20 cellular contexts compared by ENCODE assay signal in genomic region chr10:19785366-19785765, GRCh38. TPM values are rescaled to one million over a fixed set of nuclear protein-coding genes. Genes with fewer than 3 reads are reported as not detected.
DNase-seq lines count a peak whose midpoint lies in the region; ATAC-seq, FAIRE-seq and TF ChIP-seq lines count a peak whose summit lies in the region.
"Had no signal": no experiment of that assay in that cellular context is flagged by ENCODE, and none has a peak within 500 bp of the region (broad histone marks: within the 10 kb centered on the region; RNA-seq: fewer than 3 reads in every experiment).

No MANE protein-coding gene starts in this region.

- no peaks in the 10 kb centered on the region for H3K9me3 ChIP-seq in HepG2 (ENCODE audit: low read length)
- H3K9me3 ChIP-seq in right lobe of liver, result no peaks in the 10 kb centered on the region
- H3K9me3 ChIP-seq in gastrocnemius medialis, result no peaks in the 10 kb centered on the region

- H3K9me3 Mint-ChIP-seq in WTC11, result peaks cover 16% of the 10 kb centered on the region
- peaks cover 4% of the 10 kb centered on the region for H3K9me3 Mint-ChIP-seq in activated naive CD8-positive, alpha-beta T cell treated with anti-CD3 and anti-CD28 coated beads, Interleukin-2, amount 50 U/mL, for 24 hours
- H3K9me3 Mint-ChIP-seq: CD4-positive, alpha-beta T cell; HFFc6 had no signal

- peaks cover 50% of the 10 kb centered on the region for H3K4me1 Mint-ChIP-seq in WTC11
- no peaks in the 10 kb centered on the region for H3K4me1 Mint-ChIP-seq in activated naive CD8-positive, alpha-beta T cell treated with anti-CD3 and anti-CD28 coated beads, Interleukin-2, amount 50 U/mL, for 24 hours
- H3K4me1 Mint-ChIP-seq: IgD-negative memory B cell had no signal

- in situ Hi-C loops in HepG2 (cut with HindIII; ENCODE audit: extremely low pct_ligation_motif_present, low pct_unique_long_range_greater_than_20kb), result loop anchor here (25.0 kb wide), 1 partner anchor 1098 kb away; no protein-coding TSS in a partner anchor
- in situ Hi-C loops in gastrocnemius medialis (cut with MboI; ENCODE audit: low sequenced_read_pairs in 4 of 4), result loop anchor here in 2 of 4 donors (10.0 to 25.0 kb wide), 2 partner anchors 371 to 373 kb away; no protein-coding TSS in a partner anchor

- ATAC-seq in HepG2 (no peak), right lobe of liver (no peak), WTC11 (no peak), gastrocnemius medialis (no peak)
- ATAC-seq in activated naive CD8-positive, alpha-beta T cell treated with anti-CD3 and anti-CD28 coated beads, Interleukin-2, amount 50 U/mL, for 24 hours, result no peak
- ATAC-seq: GM12878 had no signal

- DNase-seq in HepG2 (ENCODE audit: low spot score) (no peak), right lobe of liver (no peak), WTC11 (ENCODE audit: low spot score) (no peak), fibroblast of gingiva (ENCODE audit: low read depth) (peak; percentile 39), stromal cell of bone marrow (ENCODE audit: low read depth) (peak; percentile 6), gastrocnemius medialis (no peak)
- DNase-seq in activated CD4-positive, alpha-beta T cell treated with anti-CD3 and anti-CD28 coated beads for 48 hours, result no peak
- no peak for DNase-seq in activated naive CD8-positive, alpha-beta T cell treated with anti-CD3 and anti-CD28 coated beads, Interleukin-2, amount 50 U/mL, for 24 hours
- DNase-seq: 8988T; ACHN; C1 segment of cervical spinal cord; Calu3; CD4-positive, alpha-beta T cell; DMS 273 treated with DMSO at 0.1 percent for 48 hours; HCEC 1CT; HFFc6 had no signal

- TF ChIP-seq CTCF in HepG2 (CRISPR knock-in tag; IDR thresholded peaks at IDR 0.05) (no peak), right lobe of liver (IDR thresholded peaks at IDR 0.05) (no peak), WTC11 (IDR thresholded peaks at IDR 0.05) (no peak), gastrocnemius medialis (IDR thresholded peaks at IDR 0.05 in 4 of 5, conservative IDR thresholded peaks at IDR 0.05 in 1 of 5) (no peak)

- WGBS in HepG2 (ENCODE audit: low lambda C conversion rate), result 30% methylated on average over 3 of the region's 3 CpGs
- WGBS in right lobe of liver (ENCODE audit: insufficient coverage, low coverage, low lambda C conversion rate, missing lambda C conversion rate), result 24% methylated on average over 3 of the region's 3 CpGs

- TF ChIP-seq EP300 in HepG2 (IDR thresholded peaks at IDR 0.05; ENCODE audit: low read depth in 2 of 2, low read length in 2 of 2) (no peak), HepG2 (CRISPR knock-in tag; IDR thresholded peaks at IDR 0.05; ENCODE audit: borderline replicate concordance) (no peak)

- no peak overlapping the region for H3K9ac ChIP-seq in HepG2 (ENCODE audit: insufficient read depth, low read depth, low read length)

- H2AFZ ChIP-seq in HepG2 (ENCODE audit: low read length), result no peak overlapping the region

- H3K79me2 ChIP-seq in HepG2 (ENCODE audit: insufficient read depth, low read length), result no peaks in the 10 kb centered on the region

- H3K4me2 ChIP-seq in HepG2 (ENCODE audit: low read depth, low read length), result no peak overlapping the region

- intact Hi-C loops in HepG2 (cut with micrococcal nuclease; ENCODE audit: unreplicated experiment) (loop anchor here (10.0 kb wide), 2 partner anchors 151 to 441 kb away; no protein-coding TSS in a partner anchor), right lobe of liver (cut with DNase I) (no loop called here), gastrocnemius medialis (cut with DNase I; ENCODE audit: low total_unique reads) (no loop called here)

- H3K27me3 ChIP-seq in HepG2 (ENCODE audit: control insufficient read depth in 1 of 2, insufficient read depth in 2 of 2, low read length in 2 of 2), result no peaks in the 10 kb centered on the region
- H3K27me3 ChIP-seq in right lobe of liver, result no peaks in the 10 kb centered on the region
- no peaks in the 10 kb centered on the region for H3K27me3 ChIP-seq in gastrocnemius medialis

- H3K27me3 Mint-ChIP-seq in WTC11 (ENCODE audit: low read depth), result no peaks in the 10 kb centered on the region
- peaks cover 4% of the 10 kb centered on the region for H3K27me3 Mint-ChIP-seq in activated naive CD8-positive, alpha-beta T cell treated with anti-CD3 and anti-CD28 coated beads, Interleukin-2, amount 50 U/mL, for 24 hours
- H3K27me3 Mint-ChIP-seq: CD4-positive, alpha-beta T cell had no signal

- H3K27ac Mint-ChIP-seq in WTC11, result peak overlapping the region; percentile 28
- H3K27ac Mint-ChIP-seq in activated naive CD8-positive, alpha-beta T cell treated with anti-CD3 and anti-CD28 coated beads, Interleukin-2, amount 50 U/mL, for 24 hours, result no peak overlapping the region
- H3K27ac Mint-ChIP-seq: CD4-positive, alpha-beta T cell; HFFc6; IgD-negative memory B cell had no signal

- H3K36me3 ChIP-seq in HepG2 (replicated peaks in 1 of 2; ENCODE audit: control insufficient read depth in 1 of 2, insufficient read depth in 2 of 2, low read length in 2 of 2) (no peaks in the 10 kb centered on the region), right lobe of liver (no peaks in the 10 kb centered on the region), gastrocnemius medialis (no peaks in the 10 kb centered on the region)

- no peaks in the 10 kb centered on the region for H4K20me1 ChIP-seq in HepG2 (ENCODE audit: insufficient read depth, low read length)

- H3K4me1 ChIP-seq in HepG2 (ENCODE audit: insufficient read depth, low read length) (peaks cover 25% of the 10 kb centered on the region), right lobe of liver (no peaks in the 10 kb centered on the region), gastrocnemius medialis (no peaks in the 10 kb centered on the region)

- peak; percentile 34 for FAIRE-seq in HepG2 (lab: Jason Lieb, UNC)
- FAIRE-seq: GM12878 had no signal

- no peak overlapping the region for H3K4me3 Mint-ChIP-seq in WTC11
- H3K4me3 Mint-ChIP-seq in activated naive CD8-positive, alpha-beta T cell treated with anti-CD3 and anti-CD28 coated beads, Interleukin-2, amount 50 U/mL, for 24 hours, result no peak overlapping the region
- H3K4me3 Mint-ChIP-seq: CD4-positive, alpha-beta T cell; HFFc6; IgD-negative memory B cell had no signal

- 0 out of 2 replicates have a peak, but pooled peaks cover 2% of the 10 kb centered on the region for H3K36me3 Mint-ChIP-seq in WTC11
- H3K36me3 Mint-ChIP-seq in activated naive CD8-positive, alpha-beta T cell treated with anti-CD3 and anti-CD28 coated beads, Interleukin-2, amount 50 U/mL, for 24 hours (ENCODE audit: low read depth), result no peaks in the 10 kb centered on the region

- no peak for TF ChIP-seq RAD21 in HepG2 (CRISPR knock-in tag; IDR thresholded peaks at IDR 0.05)

- POLR2A ChIA-PET in HepG2 (lab: Yijun Ruan, JAX) (no interaction called here), WTC11 (lab: Charles Lee) (no interaction called here)

- no peak overlapping the region for H3K4me3 ChIP-seq in HepG2 (replicated peaks in 1 of 3; ENCODE audit: insufficient read depth in 1 of 3, low read depth in 2 of 3, low read length in 3 of 3)
- H3K4me3 ChIP-seq in right lobe of liver, result no peak overlapping the region
- no peak overlapping the region for H3K4me3 ChIP-seq in gastrocnemius medialis
- H3K4me3 ChIP-seq: GM12878 had no signal

- BruUV-seq in HepG2 (replicated peaks; lab: Mats Ljungman, UMichigan), result no TSS peak

- CTCF ChIA-PET in HepG2 (lab: Yijun Ruan, JAX; ENCODE audit: low intra/inter-chr PET ratio, low total read pairs), result no interaction called here
- CTCF ChIA-PET in WTC11 (lab: Charles Lee), result no interaction called here

- H3K27ac ChIP-seq in HepG2 (ENCODE audit: extremely low read length, insufficient read depth, low read length) (no peak overlapping the region), right lobe of liver (no peak overlapping the region), gastrocnemius medialis (no peak overlapping the region)
- H3K27ac ChIP-seq: HL-60 had no signal

- TF ChIP-seq POLR2A in HepG2 (IDR thresholded peaks at IDR 0.05; ENCODE audit: insufficient read depth in 1 of 2, low read depth in 2 of 2, low read length in 2 of 2) (no peak), right lobe of liver (IDR thresholded peaks at IDR 0.05) (no peak), gastrocnemius medialis (IDR thresholded peaks at IDR 0.05) (no peak)

TF ChIP-seq in HepG2, 621 proteins besides CTCF, POLR2A, EP300 and RAD21 (continues in another document):
- TF ChIP-seq ZNF143 (CRISPR knock-in tag; IDR thresholded peaks at IDR 0.05) (no peak), KDM3A (CRISPR knock-in tag; IDR thresholded peaks at IDR 0.05; ENCODE audit: low read depth) (no peak)

TF ChIP-seq in WTC11, 78 proteins besides CTCF, POLR2A, EP300 and RAD21 (continues in another document):
- TF ChIP-seq ATF1 (CRISPR knock-in tag; IDR thresholded peaks at IDR 0.05), result no peak
- TF ChIP-seq GTF2I (CRISPR knock-in tag; conservative IDR thresholded peaks at IDR 0.05), result no peak
- no peak for TF ChIP-seq TEAD1 (CRISPR knock-in tag; IDR thresholded peaks at IDR 0.05)
- no peak for TF ChIP-seq IRF2 (CRISPR knock-in tag; IDR thresholded peaks at IDR 0.05; ENCODE audit: borderline replicate concordance, low read depth)
- TF ChIP-seq JUN (CRISPR knock-in tag; IDR thresholded peaks at IDR 0.05), result no peak

RNA-seq across cellular contexts. Expression of gene PLXDC2, which starts 30.9 kb away (rescaled TPM):
- 1.7 and 2.1 TPM in 2 replicates for total RNA-seq in HepG2 (2016; rRNA removed; fragmentation: Illumina TruSeq; extraction: Trizol)
- 1.7 and 1.8 TPM in 2 replicates for total RNA-seq in HepG2 (2016; cell fraction: cytosol; rRNA removed; fragmentation: Illumina TruSeq; extraction: Trizol; ENCODE audit: low read depth)
- total RNA-seq in HepG2 (2016; cell fraction: insoluble cytoplasmic fraction; rRNA removed; fragmentation: Illumina TruSeq; extraction: Trizol), result 1.5 and 1.8 TPM in 2 replicates
- 1.4 and 1.6 TPM in 2 replicates for total RNA-seq in HepG2 (2016; cell fraction: membrane; rRNA removed; fragmentation: Illumina TruSeq; extraction: Trizol)
- total RNA-seq in HepG2 (2016; cell fraction: nucleus; rRNA removed; fragmentation: Illumina TruSeq; extraction: Trizol), result 4.5 and 4.6 TPM in 2 replicates
- polyA plus RNA-seq in HepG2 (2011; rRNA removed), result 2.4 and 2.8 TPM in 2 replicates
- polyA plus RNA-seq in HepG2 (2011; cell fraction: cytosol; rRNA removed), result 1.1 and 2.2 TPM in 2 replicates
- polyA plus RNA-seq in HepG2 (2011; cell fraction: nucleus; rRNA removed), result 3.3 and 4.0 TPM in 2 replicates
- 1.4 and 1.8 TPM in 2 replicates for polyA plus RNA-seq in HepG2 (2012)
- polyA plus RNA-seq in HepG2 (2016; cell fraction: cytosol; fragmentation: Illumina TruSeq; extraction: Trizol; ENCODE audit: low read depth), result 0.11 and 0.20 TPM in 2 replicates
- polyA plus RNA-seq in HepG2 (2016; cell fraction: insoluble cytoplasmic fraction; fragmentation: Illumina TruSeq; extraction: Trizol; ENCODE audit: low read depth), result 0.60 and 1.0 TPM in 2 replicates
- polyA plus RNA-seq in HepG2 (2016; cell fraction: membrane; fragmentation: Illumina TruSeq; extraction: Trizol; ENCODE audit: low read depth), result 0.44 and 0.47 TPM in 2 replicates
- 1.1 and 2.2 TPM in 2 replicates for polyA plus RNA-seq in HepG2 (2016; cell fraction: nucleus; fragmentation: Illumina TruSeq; extraction: Trizol; ENCODE audit: insufficient read depth, low read depth)
- polyA minus RNA-seq in HepG2 (2011; rRNA and poly(A)+ RNA removed; ENCODE audit: low replicate concordance), result 0.05 and 5.6 TPM in 2 replicates
- 1.2 and 1.9 TPM in 2 replicates for polyA minus RNA-seq in HepG2 (2011; cell fraction: cytosol; rRNA and poly(A)+ RNA removed)
- 16.4 and 22.1 TPM in 2 replicates for polyA minus RNA-seq in HepG2 (2011; cell fraction: nucleus; rRNA and poly(A)+ RNA removed)
- 1 to 10 TPM; 4.1 to 6.5 (median 5.3) TPM for total RNA-seq in right lobe of liver
- 31.7 to 37.9 TPM (median 37.8 TPM) in 3 replicates for total RNA-seq in WTC11 (2021)
- total RNA-seq in gastrocnemius medialis, result 10 to 100 TPM; 13.9 to 19.6 (median 15.0) TPM
- total RNA-seq: Calu3, G401 had no signal

Comparison
In these comparisons a context has a peak if more than half of its experiments do, and no peak if none do; other contexts are left out.
1. DNase-seq: peak in fibroblast of gingiva (single experiment) and stromal cell of bone marrow (single experiment); none in HepG2 (single experiment), right lobe of liver (0 of 3), WTC11 (single experiment), activated CD4-positive, alpha-beta T cell treated with anti-CD3 and anti-CD28 coated beads for 48 hours (single experiment), activated naive CD8-positive, alpha-beta T cell treated with anti-CD3 and anti-CD28 coated beads, Interleukin-2, amount 50 U/mL, for 24 hours (single experiment) and gastrocnemius medialis (0 of 2).